16 cellular contexts compared by ENCODE assay signal in genomic region chr9:120870206-120870605, GRCh38. TPM values are rescaled to one million over a fixed set of nuclear protein-coding genes. Genes with fewer than 3 reads are reported as not detected.
A peak's percentile ranks its signal among the peaks of the same experiment; 100 is the strongest.
DNase-seq lines count a peak whose midpoint lies in the region; ATAC-seq and TF ChIP-seq lines count a peak whose summit lies in the region.
"Had no signal": no experiment of that assay in that cellular context is flagged by ENCODE, and none has a peak within 500 bp of the region (broad histone marks: within the 10 kb centered on the region; RNA-seq: fewer than 3 reads in every experiment).

No MANE protein-coding gene starts in this region.

- H3K4me3 Mint-ChIP-seq in activated T-cell treated with anti-CD3 and anti-CD28 coated beads, Interleukin-2, amount 50 U/mL, for 24 hours = no peak overlapping the region
- no peak overlapping the region for H3K4me3 Mint-ChIP-seq in activated T-cell treated with anti-CD3 and anti-CD28 coated beads, Interleukin-2, amount 50 U/mL, for 4 hours
- H3K4me3 Mint-ChIP-seq in T-cell = no peak overlapping the region
- H3K4me3 Mint-ChIP-seq: neural progenitor cell had no signal

- POLR2A ChIA-PET in T-cell (lab: Charles Lee) = interaction anchor here in 1 of 2 donors (0.7 kb wide), 1 partner anchor 61 kb away, joined by 3 read pairs; no protein-coding TSS in a partner anchor

- CTCF ChIA-PET in T-cell (lab: Charles Lee) = interaction anchor here (0.7 to 3.9 kb wide), 3 partner anchors 62 to 171 kb away, joined by 4 to 39 read pairs (median 31); no protein-coding TSS in a partner anchor

- TF ChIP-seq POLR2A in esophagus squamous epithelium (IDR thresholded peaks at IDR 0.05) = no peak
- no peak for TF ChIP-seq POLR2A in tibial nerve (IDR thresholded peaks at IDR 0.05)
- no peak for TF ChIP-seq POLR2A in right lobe of liver (IDR thresholded peaks at IDR 0.05)

- H3K4me1 ChIP-seq in esophagus squamous epithelium = peaks cover 10 to 58% (median 16%) of the 10 kb centered on the region in 3 donors
- H3K4me1 ChIP-seq in tibial nerve = peaks cover 0 to 22% (median 7%) of the 10 kb centered on the region in 4 donors
- H3K4me1 ChIP-seq in right lobe of liver = peaks cover 0 to 5% (median 0%) of the 10 kb centered on the region in 4 donors

- peaks cover 60% of the 10 kb centered on the region for H3K4me1 Mint-ChIP-seq in activated T-cell treated with anti-CD3 and anti-CD28 coated beads, Interleukin-2, amount 50 U/mL, for 24 hours (ENCODE audit: low read depth)
- H3K4me1 Mint-ChIP-seq in activated T-cell treated with anti-CD3 and anti-CD28 coated beads, Interleukin-2, amount 50 U/mL, for 4 hours (ENCODE audit: low read depth) = peaks cover 45% of the 10 kb centered on the region
- H3K4me1 Mint-ChIP-seq in T-cell = peaks cover 43 to 54% (median 48%) of the 10 kb centered on the region in 3 donors

- 71 to 82% methylated on average over 6 to 7 of the region's 9 CpGs for WGBS in esophagus squamous epithelium, 2 donors
- WGBS in tibial nerve, 2 donors = 72 to 80% methylated on average over 8 to 9 of the region's 9 CpGs
- WGBS in right lobe of liver (ENCODE audit: insufficient coverage, low coverage, low lambda C conversion rate, missing lambda C conversion rate) = no CpG with 5 or more reads among the region's 9 CpGs

- no peaks in the 10 kb centered on the region for H3K27me3 Mint-ChIP-seq in activated T-cell treated with anti-CD3 and anti-CD28 coated beads, Interleukin-2, amount 50 U/mL, for 24 hours
- no peaks in the 10 kb centered on the region for H3K27me3 Mint-ChIP-seq in activated T-cell treated with anti-CD3 and anti-CD28 coated beads, Interleukin-2, amount 50 U/mL, for 4 hours (ENCODE audit: low read depth)
- H3K27me3 Mint-ChIP-seq in T-cell = no peaks in the 10 kb centered on the region

- no peak for DNase-seq in activated T-cell treated with anti-CD3 and anti-CD28 coated beads, Interleukin-2, amount 50 U/mL, for 24 hours
- DNase-seq in activated T-cell treated with anti-CD3 and anti-CD28 coated beads, Interleukin-2, amount 50 U/mL, for 4 hours = no peak
- DNase-seq in T-cell (no peak), esophagus squamous epithelium (lab: John Stamatoyannopoulos, UW) (no peak), tibial nerve (ENCODE audit: low spot score in 2 of 2) (no peak), right lobe of liver (no peak), mesenteric fat pad (ENCODE audit: low spot score) (no peak)
- DNase-seq: adrenal gland, hypothalamus, NCI-H446 treated with DMSO at 0.1 percent for 48 hours, Peyer's patch, T1000 had no signal

- H3K27ac Mint-ChIP-seq in activated T-cell treated with anti-CD3 and anti-CD28 coated beads, Interleukin-2, amount 50 U/mL, for 24 hours = peak overlapping the region; percentile 83
- peak overlapping the region; percentile 63 to 84 for H3K27ac Mint-ChIP-seq in T-cell
- H3K27ac Mint-ChIP-seq: neural progenitor cell had no signal

- H3K36me3 Mint-ChIP-seq in activated T-cell treated with anti-CD3 and anti-CD28 coated beads, Interleukin-2, amount 50 U/mL, for 24 hours (ENCODE audit: low read depth) = peaks cover 95% of the 10 kb centered on the region
- H3K36me3 Mint-ChIP-seq in activated T-cell treated with anti-CD3 and anti-CD28 coated beads, Interleukin-2, amount 50 U/mL, for 4 hours (ENCODE audit: insufficient read depth) = peaks cover 20% of the 10 kb centered on the region
- H3K36me3 Mint-ChIP-seq in T-cell = peaks cover 44% of the 10 kb centered on the region

- intact Hi-C loops in esophagus squamous epithelium (cut with DNase I) = no loop called here
- intact Hi-C loops in right lobe of liver (cut with DNase I) = loop anchor here in 1 of 2 donors (10.0 kb wide), 1 partner anchor 55 kb away; the partner anchor contains the start of gene TRAF1

- TF ChIP-seq EP300 in tibial nerve (IDR thresholded peaks at IDR 0.05) = no peak

- peak overlapping the region in 3 of 4 donors; percentile 92 to 97 (median 94) for H3K27ac ChIP-seq in esophagus squamous epithelium
- H3K27ac ChIP-seq in tibial nerve = peak overlapping the region in 3 of 4 donors; percentile 89 to 96 (median 91)
- no peak overlapping the region for H3K27ac ChIP-seq in right lobe of liver
- H3K27ac ChIP-seq: neural progenitor cell had no signal

- peaks cover 0 to 61% (median 0%) of the 10 kb centered on the region in 3 donors for H3K36me3 ChIP-seq in esophagus squamous epithelium
- peaks cover 0 to 54% (median 0%) of the 10 kb centered on the region in 3 donors for H3K36me3 ChIP-seq in tibial nerve
- H3K36me3 ChIP-seq in right lobe of liver = no peaks in the 10 kb centered on the region
- H3K36me3 ChIP-seq: neural progenitor cell had no signal

- no peak overlapping the region for H3K4me3 ChIP-seq in esophagus squamous epithelium
- H3K4me3 ChIP-seq in tibial nerve = no peak overlapping the region
- H3K4me3 ChIP-seq in right lobe of liver = no peak overlapping the region
- H3K4me3 ChIP-seq: neural progenitor cell, Peyer's patch had no signal

- no peaks in the 10 kb centered on the region for H3K27me3 ChIP-seq in esophagus squamous epithelium
- H3K27me3 ChIP-seq in tibial nerve = no peaks in the 10 kb centered on the region
- no peaks in the 10 kb centered on the region for H3K27me3 ChIP-seq in right lobe of liver
- H3K27me3 ChIP-seq: adrenal gland, neural progenitor cell, Peyer's patch had no signal

- no peak for TF ChIP-seq CTCF in esophagus squamous epithelium (IDR thresholded peaks at IDR 0.05)
- TF ChIP-seq CTCF in tibial nerve (IDR thresholded peaks at IDR 0.05) = no peak
- no peak for TF ChIP-seq CTCF in right lobe of liver (IDR thresholded peaks at IDR 0.05)

- H3K9me3 ChIP-seq in esophagus squamous epithelium (no peaks in the 10 kb centered on the region), tibial nerve (no peaks in the 10 kb centered on the region), right lobe of liver (no peaks in the 10 kb centered on the region)
- H3K9me3 ChIP-seq: adrenal gland, Peyer's patch had no signal

- no peak for ATAC-seq in activated T-cell treated with anti-CD3 and anti-CD28 coated beads, Interleukin-2, amount 50 U/mL, for 4 hours
- no peak for ATAC-seq in T-cell (replicated peaks in 1 of 4)
- no peak for ATAC-seq in right lobe of liver
- ATAC-seq in GM21526 (IDR thresholded peaks at IDR 0.05; ENCODE audit: low FRiP score, unreplicated experiment) = no peak
- ATAC-seq: esophagus mucosa, left lobe of liver had no signal

- no peaks in the 10 kb centered on the region for H3K9me3 Mint-ChIP-seq in activated T-cell treated with anti-CD3 and anti-CD28 coated beads, Interleukin-2, amount 50 U/mL, for 24 hours
- H3K9me3 Mint-ChIP-seq in activated T-cell treated with anti-CD3 and anti-CD28 coated beads, Interleukin-2, amount 50 U/mL, for 4 hours = no peaks in the 10 kb centered on the region
- no peaks in the 10 kb centered on the region for H3K9me3 Mint-ChIP-seq in T-cell
- H3K9me3 Mint-ChIP-seq: neural progenitor cell had no signal

RNA-seq across cellular contexts. Expression of gene PHF19, which starts 6.8 kb away (rescaled TPM):
- total RNA-seq in activated T-cell treated with anti-CD3 and anti-CD28 coated beads, Interleukin-2, amount 50 U/mL, for 4 hours = 10 to 100 TPM; 59.2 to 75.1 (median 64.8) TPM
- total RNA-seq in T-cell = 100 to 1,000 TPM in 4 of 5 donors, 10 to 100 TPM in 1; 92.8 to 184 (median 166) TPM
- total RNA-seq in esophagus squamous epithelium = 10 to 100 TPM; 12.8 to 40.0 (median 30.9) TPM
- total RNA-seq in tibial nerve = 10 to 100 TPM; 31.2 to 61.6 (median 44.3) TPM
- total RNA-seq in right lobe of liver = 1 to 10 TPM; 2.2 to 8.0 (median 5.2) TPM
- 13.7 TPM for total RNA-seq in mesenteric fat pad

RNA-seq across cellular contexts. Expression of gene PSMD5, which starts 27.5 kb away (rescaled TPM):
- 10 to 100 TPM; 64.3 to 75.9 (median 73.3) TPM for total RNA-seq in activated T-cell treated with anti-CD3 and anti-CD28 coated beads, Interleukin-2, amount 50 U/mL, for 4 hours
- total RNA-seq in T-cell = 10 to 100 TPM; 27.5 to 55.2 (median 47.7) TPM
- 10 to 100 TPM; 21.4 to 35.3 (median 33.3) TPM for total RNA-seq in esophagus squamous epithelium
- total RNA-seq in tibial nerve = 10 to 100 TPM; 33.9 to 37.7 (median 37.4) TPM
- 10 to 100 TPM; 14.1 to 29.2 (median 21.5) TPM for total RNA-seq in right lobe of liver
- 54.6 TPM for total RNA-seq in mesenteric fat pad

RNA-seq across cellular contexts. Expression of gene TRAF1, which starts 56.4 kb away (rescaled TPM):
- 100 to 1,000 TPM; 256 to 343 (median 265) TPM for total RNA-seq in activated T-cell treated with anti-CD3 and anti-CD28 coated beads, Interleukin-2, amount 50 U/mL, for 4 hours
- 100 to 1,000 TPM in 3 of 5 donors, 10 to 100 TPM in 2; 67.6 to 170 (median 157) TPM for total RNA-seq in T-cell
- 1 to 10 TPM; 2.5 to 5.7 (median 2.8) TPM for total RNA-seq in esophagus squamous epithelium
- 10 to 100 TPM; 12.3 to 21.0 (median 19.8) TPM for total RNA-seq in tibial nerve
- 1 to 10 TPM in 5 of 6 experiments, under 1 TPM in 1; 0.99 to 2.5 (median 2.1) TPM for total RNA-seq in right lobe of liver
- total RNA-seq in mesenteric fat pad = 1.6 TPM

Comparison
In these comparisons a context has a peak if more than half of its experiments do, and no peak if none do; other contexts are left out.
1. H3K27ac ChIP-seq: peak in esophagus squamous epithelium (3 of 4) and tibial nerve (3 of 4); none in right lobe of liver (0 of 3).